14 cellular contexts compared by ENCODE assay signal in genomic region chr1:24898909-24899439, GRCh38. TPM values are rescaled to one million over a fixed set of nuclear protein-coding genes. Genes with fewer than 3 reads are reported as not detected.
A peak's percentile ranks its signal among the peaks of the same experiment; 100 is the strongest.
DNase-seq lines count a peak whose midpoint lies in the region; ATAC-seq, FAIRE-seq and TF ChIP-seq lines count a peak whose summit lies in the region.
"Had no signal": no experiment of that assay in that cellular context is flagged by ENCODE, and none has a peak within 500 bp of the region (broad histone marks: within the 10 kb centered on the region; RNA-seq: fewer than 3 reads in every experiment).

No MANE protein-coding gene starts in this region.

- no peak overlapping the region for H3K4me2 ChIP-seq in HepG2 (ENCODE audit: low read depth, low read length)

- H3K9me3 Mint-ChIP-seq in activated CD8-positive, alpha-beta memory T cell treated with anti-CD3 and anti-CD28 coated beads, Interleukin-2, amount 10 ng/mL, durations not matched to agents 7 days and 5 days (ENCODE audit: low read depth): no peaks in the 10 kb centered on the region
- H3K9me3 Mint-ChIP-seq: H9 had no signal

- H3K4me3 Mint-ChIP-seq in activated CD8-positive, alpha-beta memory T cell treated with anti-CD3 and anti-CD28 coated beads, Interleukin-2, amount 10 ng/mL, durations not matched to agents 7 days and 5 days: no peak overlapping the region
- H3K4me3 Mint-ChIP-seq: H9 had no signal

- in situ Hi-C loops in HepG2 (cut with HindIII; ENCODE audit: extremely low pct_ligation_motif_present, low pct_unique_long_range_greater_than_20kb): no loop called here

- WGBS in right lobe of liver (ENCODE audit: insufficient coverage, low coverage, low lambda C conversion rate, missing lambda C conversion rate): 74% methylated on average over 3 of the region's 8 CpGs
- WGBS in HepG2 (ENCODE audit: low lambda C conversion rate): 27% methylated on average over 8 of the region's 8 CpGs
- WGBS in psoas muscle, 3 donors: 71 to 78% (median 72%) methylated on average over 8 of the region's 8 CpGs

- TF ChIP-seq POLR2A in right lobe of liver (IDR thresholded peaks at IDR 0.05) (no peak), HepG2 (IDR thresholded peaks at IDR 0.05; ENCODE audit: insufficient read depth in 1 of 2, low read depth in 2 of 2, low read length in 2 of 2) (no peak)

- peak overlapping the region; percentile 75 for H3K27ac Mint-ChIP-seq in activated CD8-positive, alpha-beta memory T cell treated with anti-CD3 and anti-CD28 coated beads, Interleukin-2, amount 10 ng/mL, durations not matched to agents 7 days and 5 days
- H3K27ac Mint-ChIP-seq: H9, progenitor cell of endocrine pancreas had no signal

- H3K36me3 Mint-ChIP-seq in activated CD8-positive, alpha-beta memory T cell treated with anti-CD3 and anti-CD28 coated beads, Interleukin-2, amount 10 ng/mL, durations not matched to agents 7 days and 5 days: peaks cover 29% of the 10 kb centered on the region

- H3K27me3 ChIP-seq in right lobe of liver (no peaks in the 10 kb centered on the region), HepG2 (ENCODE audit: control insufficient read depth in 1 of 2, insufficient read depth in 2 of 2, low read length in 2 of 2) (peaks cover 3 to 23% of the 10 kb centered on the region in 2 experiments; a peak in 4 of 5 replicates), lower lobe of right lung (ENCODE audit: low read depth) (peaks cover 18% of the 10 kb centered on the region), psoas muscle (ENCODE audit: insufficient read depth in 3 of 3, low read length in 2 of 3) (peaks cover 0 to 14% (median 5%) of the 10 kb centered on the region in 3 donors)

- FAIRE-seq in HepG2 (lab: Jason Lieb, UNC): no peak

- POLR2A ChIA-PET in HepG2 (lab: Yijun Ruan, JAX): interaction anchor here (1.1 kb wide), 1 partner anchor 12 kb away, joined by 3 read pairs; no protein-coding TSS in a partner anchor

- H3K9me3 ChIP-seq in right lobe of liver (no peaks in the 10 kb centered on the region), HepG2 (ENCODE audit: low read length) (no peaks in the 10 kb centered on the region), lower lobe of right lung (no peaks in the 10 kb centered on the region), psoas muscle (no peaks in the 10 kb centered on the region)

- TF ChIP-seq CTCF in right lobe of liver (IDR thresholded peaks at IDR 0.05) (no peak), HepG2 (CRISPR knock-in tag; IDR thresholded peaks at IDR 0.05) (no peak), lower lobe of right lung (IDR thresholded peaks at IDR 0.05) (no peak), psoas muscle (IDR thresholded peaks at IDR 0.05) (no peak)

- no peaks in the 10 kb centered on the region for H4K20me1 ChIP-seq in HepG2 (ENCODE audit: insufficient read depth, low read length)

- peaks cover 25% of the 10 kb centered on the region for H3K4me1 Mint-ChIP-seq in activated CD8-positive, alpha-beta memory T cell treated with anti-CD3 and anti-CD28 coated beads, Interleukin-2, amount 10 ng/mL, durations not matched to agents 7 days and 5 days

- TF ChIP-seq EP300 in HepG2 (IDR thresholded peaks at IDR 0.05; ENCODE audit: low read depth in 2 of 2, low read length in 2 of 2) (no peak), HepG2 (CRISPR knock-in tag; IDR thresholded peaks at IDR 0.05; ENCODE audit: borderline replicate concordance) (no peak)

- no peak overlapping the region for H3K27ac ChIP-seq in right lobe of liver
- no peak overlapping the region for H3K27ac ChIP-seq in HepG2 (ENCODE audit: extremely low read length, insufficient read depth, low read length)
- H3K27ac ChIP-seq in lower lobe of right lung: no peak overlapping the region
- H3K27ac ChIP-seq in psoas muscle: no peak overlapping the region

- ATAC-seq in right lobe of liver: no peak
- ATAC-seq in HepG2: no peak
- peak; percentile 0 for ATAC-seq in activated CD8-positive, alpha-beta memory T cell treated with anti-CD3 and anti-CD28 coated beads, Interleukin-2, amount 10 ng/mL, durations not matched to agents 7 days and 5 days
- ATAC-seq in lower lobe of right lung: no peak
- ATAC-seq in psoas muscle: no peak
- ATAC-seq in GM19455 (IDR thresholded peaks at IDR 0.05; ENCODE audit: unreplicated experiment): no peak

- DNase-seq in right lobe of liver (peak in 2 of 3 donors; percentile 7 to 38), HepG2 (ENCODE audit: low spot score) (no peak), lower lobe of right lung (peak; percentile 40), ureter (ENCODE audit: low spot score) (peak; percentile 39), psoas muscle (no peak), NCI-H2081 (lab: John Stamatoyannopoulos, UW) (no peak)
- DNase-seq in activated CD8-positive, alpha-beta memory T cell treated with anti-CD3 and anti-CD28 coated beads, Interleukin-2, amount 10 ng/mL, durations not matched to agents 7 days and 5 days: peak; percentile 61
- DNase-seq: DMS53, mesendoderm had no signal

- no peaks in the 10 kb centered on the region for H3K4me1 ChIP-seq in right lobe of liver
- no peaks in the 10 kb centered on the region for H3K4me1 ChIP-seq in HepG2 (ENCODE audit: insufficient read depth, low read length)
- no peaks in the 10 kb centered on the region for H3K4me1 ChIP-seq in lower lobe of right lung
- H3K4me1 ChIP-seq in psoas muscle: no peaks in the 10 kb centered on the region

- BruUV-seq in HepG2 (replicated peaks; lab: Mats Ljungman, UMichigan): no TSS peak

- H3K4me3 ChIP-seq in right lobe of liver: no peak overlapping the region
- H3K4me3 ChIP-seq in HepG2 (replicated peaks in 1 of 3; ENCODE audit: insufficient read depth in 1 of 3, low read depth in 2 of 3, low read length in 3 of 3): no peak overlapping the region
- H3K4me3 ChIP-seq in lower lobe of right lung: no peak overlapping the region
- no peak overlapping the region for H3K4me3 ChIP-seq in psoas muscle
- H3K4me3 ChIP-seq: SK-N-MC had no signal

- TF ChIP-seq RAD21 in HepG2 (CRISPR knock-in tag; IDR thresholded peaks at IDR 0.05): no peak

- no peak overlapping the region for H3K9ac ChIP-seq in HepG2 (ENCODE audit: insufficient read depth, low read depth, low read length)

- no peaks in the 10 kb centered on the region for H3K36me3 ChIP-seq in right lobe of liver
- no peaks in the 10 kb centered on the region for H3K36me3 ChIP-seq in HepG2 (replicated peaks in 1 of 2; ENCODE audit: control insufficient read depth in 1 of 2, insufficient read depth in 2 of 2, low read length in 2 of 2)
- no peaks in the 10 kb centered on the region for H3K36me3 ChIP-seq in lower lobe of right lung
- no peaks in the 10 kb centered on the region for H3K36me3 ChIP-seq in psoas muscle (ENCODE audit: insufficient read depth in 1 of 2, low read depth in 1 of 2)

- intact Hi-C loops in right lobe of liver (cut with DNase I): no loop called here
- intact Hi-C loops in HepG2 (cut with micrococcal nuclease; ENCODE audit: unreplicated experiment): loop anchor here (1.0 kb wide), 1 partner anchor 51 kb away; no protein-coding TSS in a partner anchor
- intact Hi-C loops in lower lobe of right lung (cut with DNase I): no loop called here
- intact Hi-C loops in psoas muscle (cut with DNase I): loop anchor here in 1 of 2 donors (5.0 kb wide), 1 partner anchor 52 kb away; no protein-coding TSS in a partner anchor

- no peak overlapping the region for H2AFZ ChIP-seq in HepG2 (ENCODE audit: low read length)

- CTCF ChIA-PET in HepG2 (lab: Yijun Ruan, JAX; ENCODE audit: low intra/inter-chr PET ratio, low total read pairs): interaction anchor here (1.6 kb wide), 1 partner anchor 50 kb away, joined by 20 read pairs; no protein-coding TSS in a partner anchor
- CTCF ChIA-PET in activated CD8-positive, alpha-beta memory T cell treated with anti-CD3 and anti-CD28 coated beads, Interleukin-2, amount 10 ng/mL, durations not matched to agents 7 days and 5 days (lab: Charles Lee): interaction anchor here (1.0 to 2.6 kb wide), 9 partner anchors 10 to 173 kb away, joined by 3 to 17 read pairs (median 5); no protein-coding TSS in a partner anchor

- no peaks in the 10 kb centered on the region for H3K27me3 Mint-ChIP-seq in activated CD8-positive, alpha-beta memory T cell treated with anti-CD3 and anti-CD28 coated beads, Interleukin-2, amount 10 ng/mL, durations not matched to agents 7 days and 5 days

- no peaks in the 10 kb centered on the region for H3K79me2 ChIP-seq in HepG2 (ENCODE audit: insufficient read depth, low read length)

TF ChIP-seq in HepG2, 621 proteins besides CTCF, POLR2A, EP300 and RAD21 (continues in another document):
- TF ChIP-seq ZFP37 (CRISPR knock-in tag; IDR thresholded peaks at IDR 0.05; ENCODE audit: borderline replicate concordance): no peak

RNA-seq across cellular contexts. Expression of gene RUNX3, which starts 31.1 kb away (rescaled TPM):
- total RNA-seq in right lobe of liver: 1 to 10 TPM in 3 of 6 experiments, under 1 TPM in 3; 0.46 to 3.1 (median 0.84) TPM
- total RNA-seq in HepG2 (2016; rRNA removed; fragmentation: Illumina TruSeq; extraction: Trizol): 0.04 TPM in 1 of 2 replicates, not detected in the other
- total RNA-seq in HepG2 (2016; cell fraction: cytosol; rRNA removed; fragmentation: Illumina TruSeq; extraction: Trizol; ENCODE audit: low read depth): not detected in 2 replicates
- total RNA-seq in HepG2 (2016; cell fraction: insoluble cytoplasmic fraction; rRNA removed; fragmentation: Illumina TruSeq; extraction: Trizol): 0.04 and 0.06 TPM in 2 replicates
- 0.07 TPM in 1 of 2 replicates, not detected in the other for total RNA-seq in HepG2 (2016; cell fraction: membrane; rRNA removed; fragmentation: Illumina TruSeq; extraction: Trizol)
- total RNA-seq in HepG2 (2016; cell fraction: nucleus; rRNA removed; fragmentation: Illumina TruSeq; extraction: Trizol): not detected in 2 replicates
- 0.17 and 0.22 TPM in 2 replicates for polyA plus RNA-seq in HepG2 (2011; rRNA removed)
- polyA plus RNA-seq in HepG2 (2011; cell fraction: cytosol; rRNA removed): 0.12 and 0.21 TPM in 2 replicates
- 0.26 and 0.35 TPM in 2 replicates for polyA plus RNA-seq in HepG2 (2011; cell fraction: nucleus; rRNA removed)
- polyA plus RNA-seq in HepG2 (2012): 0.67 and 0.68 TPM in 2 replicates
- polyA plus RNA-seq in HepG2 (2016; cell fraction: cytosol; fragmentation: Illumina TruSeq; extraction: Trizol; ENCODE audit: low read depth): 0.07 TPM in 1 of 2 replicates, not detected in the other
- polyA plus RNA-seq in HepG2 (2016; cell fraction: insoluble cytoplasmic fraction; fragmentation: Illumina TruSeq; extraction: Trizol; ENCODE audit: low read depth): 0.05 and 0.15 TPM in 2 replicates
- 0.09 and 0.14 TPM in 2 replicates for polyA plus RNA-seq in HepG2 (2016; cell fraction: membrane; fragmentation: Illumina TruSeq; extraction: Trizol; ENCODE audit: low read depth)
- 0.19 TPM in 1 of 2 replicates, not detected in the other for polyA plus RNA-seq in HepG2 (2016; cell fraction: nucleus; fragmentation: Illumina TruSeq; extraction: Trizol; ENCODE audit: insufficient read depth, low read depth)
- polyA minus RNA-seq in HepG2 (2011; rRNA and poly(A)+ RNA removed; ENCODE audit: low replicate concordance): 0.74 TPM in 1 of 2 replicates, not detected in the other
- polyA minus RNA-seq in HepG2 (2011; cell fraction: cytosol; rRNA and poly(A)+ RNA removed): 0.18 and 0.89 TPM in 2 replicates
- 0.12 TPM in 1 of 2 replicates, not detected in the other for polyA minus RNA-seq in HepG2 (2011; cell fraction: nucleus; rRNA and poly(A)+ RNA removed)
- total RNA-seq in activated CD8-positive, alpha-beta memory T cell treated with anti-CD3 and anti-CD28 coated beads, Interleukin-2, amount 10 ng/mL, durations not matched to agents 7 days and 5 days: 100 to 1,000 TPM; 224 to 246 TPM
- total RNA-seq in lower lobe of right lung: 13.1 TPM
- total RNA-seq in ureter: 5.3 TPM
- under 1 TPM; 0.28 to 0.59 (median 0.58) TPM for total RNA-seq in psoas muscle
- polyA plus RNA-seq in psoas muscle: under 1 TPM; 0.16 to 0.20 (median 0.18) TPM
- total RNA-seq: dermis microvascular lymphatic vessel endothelial cell, progenitor cell of endocrine pancreas had no signal

Comparison
In these comparisons a context has a peak if more than half of its experiments do, and no peak if none do; other contexts are left out.
1. DNase-seq: peak in right lobe of liver (2 of 3), activated CD8-positive, alpha-beta memory T cell treated with anti-CD3 and anti-CD28 coated beads, Interleukin-2, amount 10 ng/mL, durations not matched to agents 7 days and 5 days (single experiment), lower lobe of right lung (single experiment) and ureter (single experiment); none in HepG2 (single experiment), psoas muscle (0 of 2) and NCI-H2081 (0 of 2).
2. RNA of gene RUNX3, which starts 31.1 kb away (total RNA-seq): 224 to 246 TPM in activated CD8-positive, alpha-beta memory T cell treated with anti-CD3 and anti-CD28 coated beads, Interleukin-2, amount 10 ng/mL, durations not matched to agents 7 days and 5 days; 13.1 TPM in lower lobe of right lung (single experiment), 5.3 TPM in ureter (single experiment), 0.46 to 3.1 TPM in right lobe of liver, 0.28 to 0.59 TPM in psoas muscle and 0.04 to 0.07 TPM in HepG2; every median in the first group is over 10 times any median in the second.